ENCODE assay signal across 11 cellular contexts in genomic region chr1:155070392-155070700, GRCh38. TPM values are rescaled to one million over a fixed set of nuclear protein-coding genes. Genes with fewer than 3 reads are reported as not detected.
DNase-seq lines count a peak whose midpoint lies in the region; ATAC-seq and TF ChIP-seq lines count a peak whose summit lies in the region.
"Had no signal": no experiment of that assay in that cellular context is flagged by ENCODE, and none has a peak within 500 bp of the region (broad histone marks: within the 10 kb centered on the region; RNA-seq: fewer than 3 reads in every experiment).

No MANE protein-coding gene starts in this region.

- H3K9me3 Mint-ChIP-seq in CD4-positive, CD25-positive, alpha-beta regulatory T cell = peaks cover 0 to 2% (median 0%) of the 10 kb centered on the region in 7 donors
- H3K9me3 Mint-ChIP-seq in osteocyte (ENCODE audit: unreplicated experiment) = no peaks in the 10 kb centered on the region

- POLR2A ChIA-PET in PC-3 (lab: Charles Lee; ENCODE audit: unreplicated experiment) = no interaction called here

- H4K20me1 ChIP-seq in PC-3 (ENCODE audit: low read length) = no peaks in the 10 kb centered on the region

- H3K9me3 ChIP-seq in CD4-positive, CD25-positive, alpha-beta regulatory T cell (ENCODE audit: control insufficient read depth in 2 of 2, low read length in 2 of 2) = no peaks in the 10 kb centered on the region
- H3K9me3 ChIP-seq in PC-3 (ENCODE audit: low read length) = no peaks in the 10 kb centered on the region
- H3K9me3 ChIP-seq in esophagus muscularis mucosa = no peaks in the 10 kb centered on the region
- H3K9me3 ChIP-seq: thyroid gland had no signal

- H3K36me3 Mint-ChIP-seq in CD4-positive, CD25-positive, alpha-beta regulatory T cell = peaks cover 14% of the 10 kb centered on the region
- no peaks in the 10 kb centered on the region for H3K36me3 Mint-ChIP-seq in osteocyte (ENCODE audit: unreplicated experiment)

- no peak for DNase-seq in CD4-positive, CD25-positive, alpha-beta regulatory T cell
- DNase-seq in PC-3 = no peak
- no peak for DNase-seq in esophagus muscularis mucosa (ENCODE audit: extremely low spot score)
- DNase-seq in osteocyte (ENCODE audit: extremely low spot score, unreplicated experiment) = no peak
- no peak for DNase-seq in DMS 273 (lab: John Stamatoyannopoulos, UW; ENCODE audit: unreplicated experiment)
- DNase-seq in LoVo (ENCODE audit: low spot score) = no peak
- DNase-seq in NCI-H526 treated with DMSO at 0.1 percent for 48 hours (lab: John Stamatoyannopoulos, UW) = no peak

- CTCF ChIA-PET in PC-3 (lab: Charles Lee) = interaction anchor here (0.5 to 1.0 kb wide), 4 partner anchors 9 to 20 kb away, joined by 3 to 10 read pairs (median 8); partner anchors contain the start of gene ADAM15

- peak overlapping the region; percentile 59 for H3K4me3 ChIP-seq in CD4-positive, CD25-positive, alpha-beta regulatory T cell (ENCODE audit: low read depth, low read length)
- peak overlapping the region; percentile 56 for H3K4me3 ChIP-seq in PC-3 (ENCODE audit: low read length)
- H3K4me3 ChIP-seq in esophagus muscularis mucosa = peak overlapping the region; percentile 54 to 62 (median 57)

- H3K9ac ChIP-seq in PC-3 (ENCODE audit: low read length) = peak overlapping the region; percentile 43; the same call in 1 of the 2 replicates

- WGBS in esophagus muscularis mucosa = 31% methylated on average over 12 of the region's 13 CpGs

- H3K27me3 ChIP-seq in CD4-positive, CD25-positive, alpha-beta regulatory T cell (ENCODE audit: control insufficient read depth, insufficient read depth, low read length) = no peaks in the 10 kb centered on the region
- no peaks in the 10 kb centered on the region for H3K27me3 ChIP-seq in PC-3 (ENCODE audit: low read length)
- no peaks in the 10 kb centered on the region for H3K27me3 ChIP-seq in esophagus muscularis mucosa
- H3K27me3 ChIP-seq: thyroid gland had no signal

- no peak for TF ChIP-seq POLR2A in esophagus muscularis mucosa (IDR thresholded peaks at IDR 0.05; ENCODE audit: low read depth)

- H3K27me3 Mint-ChIP-seq in CD4-positive, CD25-positive, alpha-beta regulatory T cell = peaks cover 7% of the 10 kb centered on the region
- H3K27me3 Mint-ChIP-seq in osteocyte (ENCODE audit: unreplicated experiment) = peaks cover 11% of the 10 kb centered on the region

- no peaks in the 10 kb centered on the region for H3F3A ChIP-seq in PC-3 (ENCODE audit: low read length, unreplicated experiment)

- no peak for TF ChIP-seq EP300 in esophagus muscularis mucosa (IDR thresholded peaks at IDR 0.05)

- no peak overlapping the region for H3K27ac Mint-ChIP-seq in CD4-positive, CD25-positive, alpha-beta regulatory T cell
- no peak overlapping the region for H3K27ac Mint-ChIP-seq in osteocyte (ENCODE audit: unreplicated experiment)

- no peak overlapping the region for H3K27ac ChIP-seq in CD4-positive, CD25-positive, alpha-beta regulatory T cell (ENCODE audit: insufficient read depth, low read length, poor library complexity, severe bottlenecking)
- H3K27ac ChIP-seq in PC-3 (ENCODE audit: low read length) = no peak overlapping the region
- peak overlapping the region; percentile 68 to 77 (median 73) for H3K27ac ChIP-seq in esophagus muscularis mucosa (replicated peaks in 1 of 4)
- H3K27ac ChIP-seq: thyroid gland had no signal

- H3K4me1 Mint-ChIP-seq in CD4-positive, CD25-positive, alpha-beta regulatory T cell = peaks cover 0 to 48% (median 13%) of the 10 kb centered on the region in 4 donors
- H3K4me1 Mint-ChIP-seq in osteocyte (ENCODE audit: unreplicated experiment) = peaks cover 10% of the 10 kb centered on the region

- no peak for ATAC-seq in CD4-positive, CD25-positive, alpha-beta regulatory T cell (ENCODE audit: low read depth in 2 of 2)
- ATAC-seq in PC-3 (no peak), HG02642 (IDR thresholded peaks at IDR 0.05; ENCODE audit: poor library complexity, unreplicated experiment) (no peak)

- peaks cover 9% of the 10 kb centered on the region for H3K36me3 ChIP-seq in CD4-positive, CD25-positive, alpha-beta regulatory T cell (ENCODE audit: control insufficient read depth, insufficient read depth, low read length)
- H3K36me3 ChIP-seq in PC-3 (ENCODE audit: low read depth, low read length) (no peaks in the 10 kb centered on the region), esophagus muscularis mucosa (peaks cover 0 to 5% (median 3%) of the 10 kb centered on the region in 4 donors)
- H3K36me3 ChIP-seq: thyroid gland had no signal

- peak overlapping the region; percentile 81 for H3K4me2 ChIP-seq in PC-3 (ENCODE audit: low read length)

- intact Hi-C loops in PC-3 (cut with micrococcal nuclease) (no loop called here), esophagus muscularis mucosa (cut with DNase I) (no loop called here)

- TF ChIP-seq CTCF in PC-3 (conservative IDR thresholded peaks at IDR 0.05; ENCODE audit: low read depth, low read length) = no peak
- no peak for TF ChIP-seq CTCF in esophagus muscularis mucosa (IDR thresholded peaks at IDR 0.05)
- TF ChIP-seq CTCF in osteocyte (IDR thresholded peaks at IDR 0.05) = no peak

- peak overlapping the region in 2 of 4 donors; percentile 43 to 55 for H3K4me3 Mint-ChIP-seq in CD4-positive, CD25-positive, alpha-beta regulatory T cell
- peak overlapping the region; percentile 32 for H3K4me3 Mint-ChIP-seq in osteocyte (ENCODE audit: unreplicated experiment)

- peaks cover 22% of the 10 kb centered on the region for H3K4me1 ChIP-seq in CD4-positive, CD25-positive, alpha-beta regulatory T cell (ENCODE audit: control insufficient read depth, insufficient read depth, low read length, poor library complexity, severe bottlenecking)
- H3K4me1 ChIP-seq in PC-3 (ENCODE audit: insufficient read depth, low read length) (peaks cover 11% of the 10 kb centered on the region; the same call in 1 of the 2 replicates), esophagus muscularis mucosa (peaks cover 18 to 25% (median 21%) of the 10 kb centered on the region in 4 donors)

- no peaks in the 10 kb centered on the region for H3K9me2 ChIP-seq in PC-3 (replicated peaks; ENCODE audit: low read length)

- peak overlapping the region; percentile 81 for H2AFZ ChIP-seq in PC-3 (ENCODE audit: low read length)

- no peaks in the 10 kb centered on the region; the same call in 1 of the 2 replicates for H3K79me2 ChIP-seq in PC-3 (ENCODE audit: low read length)

- BruUV-seq in PC-3 (replicated peaks; lab: Mats Ljungman, UMichigan) = no TSS peak

RNA-seq across cellular contexts. Expression of gene EFNA4, which starts 6.8 kb away (rescaled TPM):
- 6.1 TPM for total RNA-seq in CD4-positive, CD25-positive, alpha-beta regulatory T cell
- polyA plus RNA-seq in CD4-positive, CD25-positive, alpha-beta regulatory T cell = 1 to 10 TPM; 2.5 to 5.9 (median 4.2) TPM
- total RNA-seq in PC-3 (2014; rRNA removed) = 36.7 and 37.4 TPM in 2 replicates
- 1 to 10 TPM in 3 of 4 donors, under 1 TPM in 1; 0.83 to 4.5 (median 3.2) TPM for total RNA-seq in esophagus muscularis mucosa
- 10.1 and 12.4 TPM in 2 replicates for total RNA-seq in osteocyte

RNA-seq across cellular contexts. Expression of gene EFNA3, which starts 8.3 kb away (rescaled TPM):
- total RNA-seq in CD4-positive, CD25-positive, alpha-beta regulatory T cell = 0.52 TPM
- 1 to 10 TPM in 1 of 4 donors, under 1 TPM in 3; 0.42 to 1.2 (median 0.69) TPM for polyA plus RNA-seq in CD4-positive, CD25-positive, alpha-beta regulatory T cell
- 16.2 and 23.5 TPM in 2 replicates for total RNA-seq in PC-3 (2014; rRNA removed)
- 1 to 10 TPM in 2 of 4 donors, under 1 TPM in 1, not detected in 1; 0.91 to 1.7 (median 1.7) TPM for total RNA-seq in esophagus muscularis mucosa
- total RNA-seq in osteocyte = 2.1 and 2.9 TPM in 2 replicates

RNA-seq across cellular contexts. Expression of gene ADAM15, which starts 19.2 kb away (rescaled TPM):
- 31.5 TPM for total RNA-seq in CD4-positive, CD25-positive, alpha-beta regulatory T cell
- polyA plus RNA-seq in CD4-positive, CD25-positive, alpha-beta regulatory T cell = 10 to 100 TPM in 3 of 4 donors, 1 to 10 TPM in 1; 9.8 to 24.7 (median 17.2) TPM
- total RNA-seq in PC-3 (2014; rRNA removed) (334 and 384 TPM in 2 replicates), esophagus muscularis mucosa (100 to 1,000 TPM in 2 of 4 donors, 10 to 100 TPM in 2; 61.5 to 142 (median 115) TPM), osteocyte (88.4 and 89.4 TPM in 2 replicates)

RNA-seq across cellular contexts. Expression of gene DCST1, which starts 36.7 kb away (rescaled TPM):
- total RNA-seq in CD4-positive, CD25-positive, alpha-beta regulatory T cell = 0.32 TPM
- not detected for polyA plus RNA-seq in CD4-positive, CD25-positive, alpha-beta regulatory T cell
- not detected in 2 replicates for total RNA-seq in PC-3 (2014; rRNA removed)
- total RNA-seq in esophagus muscularis mucosa = under 1 TPM in 1 of 4 donors, not detected in 3; 0.42 TPM
- not detected in 2 replicates for total RNA-seq in osteocyte
- total RNA-seq: mucosa of gallbladder, NCI-H460 had no signal

RNA-seq across cellular contexts. Expression of gene DCST2, which starts 36.8 kb away (rescaled TPM):
- total RNA-seq in CD4-positive, CD25-positive, alpha-beta regulatory T cell = 1.4 TPM
- polyA plus RNA-seq in CD4-positive, CD25-positive, alpha-beta regulatory T cell = not detected
- total RNA-seq in PC-3 (2014; rRNA removed) (0.18 and 3.0 TPM in 2 replicates), esophagus muscularis mucosa (under 1 TPM in 2 of 4 donors, not detected in 2; 0.11 to 0.19 TPM), osteocyte (0.75 and 1.0 TPM in 2 replicates)

Comparison
In these comparisons a context has a peak if more than half of its experiments do, and no peak if none do; other contexts are left out.
1. H3K27ac ChIP-seq: peak in esophagus muscularis mucosa (4 of 4); none in CD4-positive, CD25-positive, alpha-beta regulatory T cell (single experiment) and PC-3 (single experiment).
2. Peak in every context shown above with its lines, with median percentiles within 50 percentile points of each other: H3K4me3 ChIP-seq.